8 cellular contexts compared by ENCODE assay signal in the genomic region with DNA sequence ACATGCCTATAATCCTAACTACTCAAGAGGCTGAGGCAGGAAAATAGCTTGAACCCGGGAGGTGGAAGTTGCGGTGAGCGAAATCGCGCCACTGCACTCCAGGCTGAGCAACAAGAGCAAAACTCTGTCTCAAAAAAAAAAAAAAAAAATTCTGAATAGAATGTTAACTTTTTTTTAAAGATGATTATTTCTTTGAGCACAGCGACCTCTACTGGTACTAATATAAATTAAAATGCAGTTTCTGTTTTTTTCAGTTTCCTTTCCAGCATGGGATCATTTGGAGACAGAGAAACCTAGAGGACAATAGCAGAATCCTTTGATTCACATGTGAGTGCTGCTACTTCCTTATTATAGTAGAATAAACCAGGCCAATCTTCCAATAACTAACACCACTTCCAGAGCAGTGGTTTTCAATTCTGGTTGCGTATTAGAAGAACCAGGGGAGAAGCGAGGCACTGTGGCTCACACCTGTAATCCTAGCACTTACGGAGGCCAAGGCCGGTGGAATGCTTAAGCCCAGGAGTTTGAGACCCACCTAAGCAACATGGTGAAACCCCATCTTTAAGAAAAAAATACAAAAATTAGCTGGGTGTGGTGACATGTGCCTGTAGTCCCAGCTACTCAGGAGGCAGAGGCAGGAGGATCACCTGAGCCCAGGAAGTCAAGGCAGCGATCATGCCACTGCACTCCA. TPM values are rescaled to one million over a fixed set of nuclear protein-coding genes. Genes with fewer than 3 reads are reported as not detected.
A peak's percentile ranks its signal among the peaks of the same experiment; 100 is the strongest.
DNase-seq lines count a peak whose midpoint lies in the region; ATAC-seq and TF ChIP-seq lines count a peak whose summit lies in the region.

No MANE protein-coding gene starts in this region.

- peak; percentile 56 for ATAC-seq in naive thymus-derived CD4-positive, alpha-beta T cell
- no peak for ATAC-seq in GM21515 (IDR thresholded peaks at IDR 0.05; ENCODE audit: unreplicated experiment)
- ATAC-seq in HG03442 (IDR thresholded peaks at IDR 0.05; ENCODE audit: unreplicated experiment) = no peak

- H3K27me3 Mint-ChIP-seq in endothelial cell (ENCODE audit: unreplicated experiment) = no peaks in the 10 kb centered on the region
- H3K27me3 Mint-ChIP-seq in naive thymus-derived CD4-positive, alpha-beta T cell = no peaks in the 10 kb centered on the region

- H3K27me3 ChIP-seq in HUES48 (ENCODE audit: control insufficient read depth, insufficient read depth, low read length) = no peaks in the 10 kb centered on the region
- H3K27me3 ChIP-seq in naive thymus-derived CD4-positive, alpha-beta T cell (ENCODE audit: control insufficient read depth in 2 of 2, insufficient read depth in 2 of 2, low read length in 2 of 2) = no peaks in the 10 kb centered on the region

- no peak overlapping the region for H3K27ac Mint-ChIP-seq in endothelial cell (ENCODE audit: unreplicated experiment)
- peak overlapping the region in 8 of 9 donors; percentile 3 to 83 (median 70) for H3K27ac Mint-ChIP-seq in naive thymus-derived CD4-positive, alpha-beta T cell

- DNase-seq in COLO829 (ENCODE audit: low spot score) (peak; percentile 53), SKM-1 (lab: John Stamatoyannopoulos, UW; ENCODE audit: unreplicated experiment) (peak; percentile 46), endothelial cell (ENCODE audit: low spot score) (no peak), NCI-H187 (lab: John Stamatoyannopoulos, UW) (no peak)
- peak in 7 of 9 donors; percentile 31 to 59 (median 53) for DNase-seq in naive thymus-derived CD4-positive, alpha-beta T cell

- H3K9me3 Mint-ChIP-seq in endothelial cell (ENCODE audit: unreplicated experiment) = no peaks in the 10 kb centered on the region
- peaks cover 0 to 4% (median 0%) of the 10 kb centered on the region in 11 donors for H3K9me3 Mint-ChIP-seq in naive thymus-derived CD4-positive, alpha-beta T cell

- peaks cover 65% of the 10 kb centered on the region for H3K36me3 ChIP-seq in HUES48 (ENCODE audit: control insufficient read depth, insufficient read depth, low read length)
- H3K36me3 ChIP-seq in naive thymus-derived CD4-positive, alpha-beta T cell (ENCODE audit: control insufficient read depth in 2 of 3, insufficient read depth in 3 of 3, low read length in 3 of 3) = peaks cover 19 to 34% (median 26%) of the 10 kb centered on the region in 3 experiments

- H3K4me1 ChIP-seq in HUES48 (ENCODE audit: control insufficient read depth, insufficient read depth, low read length) = peaks cover 4% of the 10 kb centered on the region; the same call in 1 of the 2 replicates
- peaks cover 9 to 11% of the 10 kb centered on the region in 2 donors for H3K4me1 ChIP-seq in naive thymus-derived CD4-positive, alpha-beta T cell (ENCODE audit: control insufficient read depth in 2 of 2, insufficient read depth in 2 of 2, low read length in 2 of 2)

- H3K9me3 ChIP-seq in HUES48 (ENCODE audit: control insufficient read depth, insufficient read depth, low read length) = no peaks in the 10 kb centered on the region
- H3K9me3 ChIP-seq in naive thymus-derived CD4-positive, alpha-beta T cell (ENCODE audit: control insufficient read depth in 2 of 3, low read length in 3 of 3) = no peaks in the 10 kb centered on the region

- H3K4me3 Mint-ChIP-seq in endothelial cell (ENCODE audit: unreplicated experiment) = no peak overlapping the region
- no peak overlapping the region for H3K4me3 Mint-ChIP-seq in naive thymus-derived CD4-positive, alpha-beta T cell

- CTCF ChIA-PET in naive thymus-derived CD4-positive, alpha-beta T cell (lab: Charles Lee) = interaction anchor here (0.7 to 4.3 kb wide), 14 partner anchors 9 to 425 kb away, joined by 3 to 32 read pairs (median 4); no protein-coding TSS in a partner anchor

- H3K4me3 ChIP-seq in HUES48 (ENCODE audit: low read depth, low read length) = no peak overlapping the region
- no peak overlapping the region for H3K4me3 ChIP-seq in naive thymus-derived CD4-positive, alpha-beta T cell (ENCODE audit: low read length)

- peak; percentile 94 for TF ChIP-seq CTCF in endothelial cell (IDR thresholded peaks at IDR 0.05; ENCODE audit: unreplicated experiment)

- intact Hi-C loops in naive thymus-derived CD4-positive, alpha-beta T cell (cut with micrococcal nuclease) = loop anchor here (1.0 to 10.0 kb wide), 10 partner anchors 8 to 1656 kb away; partner anchors contain the start of genes GEMIN6 (in 1 of the 2), GPATCH11 (in 1 of the 2), HEATR5B (in 1 of the 2) and PRKD3 (in 1 of the 2)

- H3K27ac ChIP-seq in HUES48 (ENCODE audit: low read depth, low read length) = peak overlapping the region; percentile 72
- no peak overlapping the region for H3K27ac ChIP-seq in naive thymus-derived CD4-positive, alpha-beta T cell (ENCODE audit: low read depth, low read length)

- H3K9ac ChIP-seq in HUES48 (ENCODE audit: low read depth, low read length) = no peak overlapping the region

- H3K36me3 Mint-ChIP-seq in endothelial cell (ENCODE audit: low read depth, unreplicated experiment) = peaks cover 8% of the 10 kb centered on the region
- H3K36me3 Mint-ChIP-seq in naive thymus-derived CD4-positive, alpha-beta T cell = peaks cover 0 to 32% (median 18%) of the 10 kb centered on the region in 5 donors

- H3K4me1 Mint-ChIP-seq in endothelial cell (ENCODE audit: unreplicated experiment) = peaks cover 16% of the 10 kb centered on the region
- peaks cover 20 to 57% (median 36%) of the 10 kb centered on the region in 7 donors for H3K4me1 Mint-ChIP-seq in naive thymus-derived CD4-positive, alpha-beta T cell

- POLR2A ChIA-PET in naive thymus-derived CD4-positive, alpha-beta T cell (lab: Charles Lee) = interaction anchor here (0.6 to 10.0 kb wide), 4 partner anchors 9 to 160 kb away, joined by 3 to 91 read pairs (median 6); partner anchors contain the start of genes DHX57, MORN2 and SRSF7

RNA-seq across cellular contexts. Expression of gene SRSF7, which starts 10.2 kb away (rescaled TPM):
- total RNA-seq in endothelial cell (ENCODE audit: unreplicated experiment) = 137 TPM
- total RNA-seq in naive thymus-derived CD4-positive, alpha-beta T cell = 100 to 1,000 TPM; 259 to 503 (median 310) TPM
- 100 to 1,000 TPM; 197 to 224 TPM for polyA plus RNA-seq in naive thymus-derived CD4-positive, alpha-beta T cell

RNA-seq across cellular contexts. Expression of gene GEMIN6, which starts 37.0 kb away (rescaled TPM):
- total RNA-seq in endothelial cell (ENCODE audit: unreplicated experiment) = 9.5 TPM
- total RNA-seq in naive thymus-derived CD4-positive, alpha-beta T cell = 10 to 100 TPM in 3 of 5 experiments, 1 to 10 TPM in 2; 4.0 to 16.6 (median 13.7) TPM
- polyA plus RNA-seq in naive thymus-derived CD4-positive, alpha-beta T cell = 10 to 100 TPM; 11.2 to 11.4 TPM

Comparison
In these comparisons a context has a peak if more than half of its experiments do, and no peak if none do; other contexts are left out.
1. DNase-seq: peak in COLO829 (single experiment), SKM-1 (single experiment) and naive thymus-derived CD4-positive, alpha-beta T cell (7 of 9); none in endothelial cell (single experiment) and NCI-H187 (0 of 2).